In the genomic region with DNA sequence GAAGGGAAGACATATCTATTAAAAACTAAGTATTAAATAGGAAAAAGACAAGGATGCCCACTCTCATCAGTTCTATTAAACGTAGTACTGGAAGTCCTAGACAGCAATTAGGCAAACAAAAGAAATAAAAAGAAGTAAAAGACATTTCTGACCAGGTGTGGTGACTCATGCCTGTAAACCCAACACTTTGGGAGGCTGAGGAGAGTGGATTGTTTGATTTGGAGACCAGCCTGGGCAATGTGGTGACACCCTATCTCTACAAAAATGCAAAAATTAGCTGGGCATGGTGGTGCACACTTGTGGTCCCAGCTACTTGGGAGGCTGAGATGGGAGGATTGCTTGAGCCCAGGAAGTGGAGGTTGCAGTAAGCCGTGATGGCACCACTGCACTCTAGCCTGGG, we compare ENCODE assay signal across 31 cellular contexts.
"Had no signal": no experiment of that assay in that cellular context is flagged by ENCODE, and none has a peak within 500 bp of the region (broad histone marks: within the 10 kb centered on the region; RNA-seq: fewer than 3 reads in every experiment).

No MANE protein-coding gene starts in this region.

- H3K79me2 ChIP-seq: parathyroid adenoma had no signal

- H2AFZ ChIP-seq: parathyroid adenoma had no signal

- H3K4me1 Mint-ChIP-seq: activated naive CD8-positive, alpha-beta T cell treated with anti-CD3 and anti-CD28 coated beads for 36 hours; naive B cell; neural crest cell; stimulated activated effector memory CD8-positive, alpha-beta T cell treated with anti-CD3 and anti-CD28 coated beads, Interleukin-12 subunit alpha, Interleukin-12 subunit beta, amount 100 ng/mL, for 72 hours; T-cell had no signal

- H3K4me3 Mint-ChIP-seq: activated naive CD4-positive, alpha-beta T cell treated with anti-CD3 and anti-CD28 coated beads for 36 hours; activated naive CD8-positive, alpha-beta T cell treated with anti-CD3 and anti-CD28 coated beads for 36 hours; naive B cell; neural crest cell; stimulated activated effector memory CD8-positive, alpha-beta T cell treated with anti-CD3 and anti-CD28 coated beads, Interleukin-12 subunit alpha, Interleukin-12 subunit beta, amount 100 ng/mL, for 72 hours; stimulated activated naive CD8-positive, alpha-beta T cell treated with anti-CD3 and anti-CD28 coated beads, Interleukin-15, Interleukin-2, amounts not matched to agents 100 ng/mL and 50 ng/mL, for 24 hours; T-cell had no signal

- DNase-seq: activated CD4-positive, alpha-beta T cell treated with anti-CD3 and anti-CD28 coated beads for 48 hours; activated CD4-positive, alpha-beta T cell treated with anti-CD3 and anti-CD28 coated beads, Interleukin-2, amount 50 U/mL, for 48 hours; activated CD8-positive, alpha-beta memory T cell treated with anti-CD3 and anti-CD28 coated beads for 24 hours; activated effector memory CD4-positive, alpha-beta T cell treated with Interleukin-2 at 50 U/mL for 16 hours; activated naive CD4-positive, alpha-beta T cell treated with anti-CD3 and anti-CD28 coated beads for 36 hours; activated naive CD8-positive, alpha-beta T cell treated with anti-CD3 and anti-CD28 coated beads for 36 hours; cerebellar nuclear complex; colonic mucosa; effector CD8-positive, alpha-beta T cell; gastrocnemius medialis; glutamatergic neuron; islet precursor cell; left cardiac atrium; left ventricle myocardium superior; naive B cell; occipital lobe; psoas muscle; sigmoid colon; small intestine; stimulated activated CD4-positive, alpha-beta T cell treated with anti-CD3 and anti-CD28 coated beads, Interleukin-4, amount 100 ng/mL, for 24 hours; T-cell; trophoblast cell; uterus had no signal

- H3K27me3 ChIP-seq: ascending aorta, cardiac muscle cell, colonic mucosa, gastrocnemius medialis, sigmoid colon, uterus had no signal

- H3K9me3 ChIP-seq: ascending aorta, colonic mucosa, gastrocnemius medialis, psoas muscle, sigmoid colon, uterus had no signal

- H3K9me3 Mint-ChIP-seq: activated naive CD4-positive, alpha-beta T cell treated with anti-CD3 and anti-CD28 coated beads for 36 hours had no signal

- H3K4me3 ChIP-seq: ascending aorta, cardiac muscle cell, colonic mucosa, gastrocnemius medialis, psoas muscle, sigmoid colon, thoracic aorta, uterus had no signal

- H3K36me3 Mint-ChIP-seq: activated naive CD8-positive, alpha-beta T cell treated with anti-CD3 and anti-CD28 coated beads for 36 hours; naive B cell; stimulated activated effector memory CD8-positive, alpha-beta T cell treated with anti-CD3 and anti-CD28 coated beads, Interleukin-12 subunit alpha, Interleukin-12 subunit beta, amount 100 ng/mL, for 72 hours; T-cell had no signal

- ATAC-seq: activated CD4-positive, CD25-positive, alpha-beta regulatory T cell treated with anti-CD3 and anti-CD28 coated beads, Interleukin-2, amount 50 U/mL, for 24 hours; gastrocnemius medialis; left cardiac atrium; left ventricle myocardium superior; psoas muscle; stimulated activated effector memory CD8-positive, alpha-beta T cell treated with anti-CD3 and anti-CD28 coated beads, Interleukin-12 subunit alpha, Interleukin-12 subunit beta, amount 100 ng/mL, for 72 hours; T-cell had no signal

- H3K36me3 ChIP-seq: ascending aorta, cardiac muscle cell, colonic mucosa, gastrocnemius medialis, sigmoid colon, thoracic aorta had no signal

- H3K27me3 Mint-ChIP-seq: activated naive CD8-positive, alpha-beta T cell treated with anti-CD3 and anti-CD28 coated beads for 36 hours; naive B cell; stimulated activated naive CD8-positive, alpha-beta T cell treated with anti-CD3 and anti-CD28 coated beads, Interleukin-15, Interleukin-2, amounts not matched to agents 100 ng/mL and 50 ng/mL, for 24 hours; T-cell had no signal

- H3K27ac ChIP-seq: ascending aorta, cardiac muscle cell, colonic mucosa, gastrocnemius medialis, parathyroid adenoma, psoas muscle, sigmoid colon, thoracic aorta, uterus had no signal

- H3K9ac ChIP-seq: parathyroid adenoma had no signal

- H3K4me1 ChIP-seq: ascending aorta, colonic mucosa, gastrocnemius medialis, parathyroid adenoma, psoas muscle, sigmoid colon, uterus had no signal

- H3K27ac Mint-ChIP-seq: activated naive CD4-positive, alpha-beta T cell treated with anti-CD3 and anti-CD28 coated beads for 36 hours; activated naive CD8-positive, alpha-beta T cell treated with anti-CD3 and anti-CD28 coated beads for 36 hours; naive B cell; stimulated activated effector memory CD8-positive, alpha-beta T cell treated with anti-CD3 and anti-CD28 coated beads, Interleukin-12 subunit alpha, Interleukin-12 subunit beta, amount 100 ng/mL, for 72 hours; stimulated activated naive CD8-positive, alpha-beta T cell treated with anti-CD3 and anti-CD28 coated beads, Interleukin-15, Interleukin-2, amounts not matched to agents 100 ng/mL and 50 ng/mL, for 24 hours; T-cell had no signal
